Comparison of ENCODE assay signal across 11 cellular contexts in the genomic region with DNA sequence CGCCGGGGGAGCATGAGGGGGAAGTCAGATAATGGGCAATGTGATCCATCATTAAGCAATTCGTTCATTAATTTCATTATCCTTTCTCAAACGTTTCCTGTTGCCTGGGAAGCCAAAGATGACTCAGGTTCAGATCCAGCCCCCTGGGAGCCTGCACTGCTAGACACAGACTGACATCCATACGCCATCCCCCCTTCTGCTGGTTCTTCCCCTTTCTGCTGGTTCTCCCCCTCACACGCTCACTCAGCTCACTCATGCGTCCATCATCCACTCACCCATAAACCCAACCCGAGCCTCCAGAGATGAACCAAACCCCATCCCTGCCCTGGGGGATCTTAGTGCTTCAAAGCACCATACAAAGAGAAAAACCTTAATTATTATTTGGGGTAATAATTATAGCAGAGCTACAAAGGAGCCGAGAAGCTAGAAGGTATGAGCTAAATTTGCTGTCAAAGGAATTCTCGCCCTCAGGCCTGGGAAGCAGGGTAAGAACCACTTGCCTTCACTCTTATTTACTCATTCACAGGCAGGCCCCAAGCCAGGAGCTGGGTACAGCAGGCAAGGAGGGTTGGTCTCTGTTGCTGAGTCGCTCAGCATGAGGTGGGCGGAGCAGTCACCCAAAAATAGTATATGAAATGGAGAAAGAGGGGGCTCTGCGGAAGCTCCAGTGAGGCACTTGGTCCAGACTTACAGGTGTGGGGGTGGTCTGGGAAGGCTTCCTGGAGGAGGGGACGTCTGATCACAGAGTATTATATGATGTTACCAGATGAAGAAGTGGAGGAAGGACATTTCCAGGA. TPM values are rescaled to one million over a fixed set of nuclear protein-coding genes. Genes with fewer than 3 reads are reported as not detected.
DNase-seq lines count a peak whose midpoint lies in the region; ATAC-seq, FAIRE-seq and TF ChIP-seq lines count a peak whose summit lies in the region.
"Had no signal": no experiment of that assay in that cellular context is flagged by ENCODE, and none has a peak within 500 bp of the region (broad histone marks: within the 10 kb centered on the region; RNA-seq: fewer than 3 reads in every experiment).

No MANE protein-coding gene starts in this region.

- CTCF ChIA-PET in SK-N-SH (lab: Yijun Ruan, JAX): interaction anchor here (1.0 to 4.4 kb wide), 4 partner anchors 9 to 68 kb away, joined by 3 to 12 read pairs (median 3); no protein-coding TSS in a partner anchor
- CTCF ChIA-PET in HEK293T (lab: Yijun Ruan, JAX): no interaction called here

- peak overlapping the region; percentile 90 for H2AFZ ChIP-seq in SK-N-SH (ENCODE audit: low read depth)

- TF ChIP-seq EP300 in SK-N-SH (IDR thresholded peaks at IDR 0.05; ENCODE audit: borderline replicate concordance in 1 of 2, low read depth in 1 of 2, low read length in 1 of 2): no peak

- no peaks in the 10 kb centered on the region for H3F3A ChIP-seq in SK-N-SH (replicated peaks; ENCODE audit: insufficient read depth)

- H3K79me2 ChIP-seq in SK-N-SH (ENCODE audit: insufficient read depth) (no peaks in the 10 kb centered on the region), mesendoderm (ENCODE audit: control insufficient read depth, insufficient read depth, low read length) (no peaks in the 10 kb centered on the region)

- H3K27me3 ChIP-seq in SK-N-SH (ENCODE audit: insufficient read depth) (no peaks in the 10 kb centered on the region), mesendoderm (ENCODE audit: insufficient read depth, low read length, poor library complexity) (no peaks in the 10 kb centered on the region)

- H2BK15ac ChIP-seq in mesendoderm (replicated peaks; ENCODE audit: low read depth): no peak overlapping the region

- H3K9ac ChIP-seq in SK-N-SH: no peak overlapping the region
- no peak overlapping the region for H3K9ac ChIP-seq in mesendoderm (ENCODE audit: low read length)

- no peaks in the 10 kb centered on the region for H3K9me2 ChIP-seq in SK-N-SH

- FAIRE-seq in HTR-8/SVneo (lab: Jason Lieb, UNC): no peak
- FAIRE-seq: TTC549 had no signal

- H3K4ac ChIP-seq in mesendoderm (ENCODE audit: low read depth, low read length): no peak overlapping the region

- H3K4me2 ChIP-seq in SK-N-SH (peak overlapping the region; percentile 65; the same call in 1 of the 2 replicates), mesendoderm (ENCODE audit: low read length) (no peak overlapping the region)

- no peak overlapping the region for H3K18ac ChIP-seq in mesendoderm (ENCODE audit: low read length)

- no peak for TF ChIP-seq CTCF in SK-N-SH (IDR thresholded peaks at IDR 0.05)

- no peak for TF ChIP-seq RAD21 in SK-N-SH (IDR thresholded peaks at IDR 0.05; ENCODE audit: low read length)

- H4K20me1 ChIP-seq in SK-N-SH (ENCODE audit: insufficient read depth): no peaks in the 10 kb centered on the region

- H3K4me3 ChIP-seq in SK-N-SH (ENCODE audit: low read depth in 2 of 2, low read length in 1 of 2) (no peak overlapping the region), mesendoderm (ENCODE audit: low read length) (no peak overlapping the region)

- POLR2A ChIA-PET in SK-N-SH (lab: Yijun Ruan, JAX): no interaction called here
- POLR2A ChIA-PET in HEK293T (lab: Yijun Ruan, JAX): interaction anchor here (2.0 kb wide), 1 partner anchor 13 kb away, joined by 6 read pairs; the partner anchor contains the start of gene ZNF787

- H2BK5ac ChIP-seq in mesendoderm (ENCODE audit: low read length): no peak overlapping the region

- peak overlapping the region; percentile 25 for H3K56ac ChIP-seq in mesendoderm (ENCODE audit: low read length)

- H2AK5ac ChIP-seq in mesendoderm (ENCODE audit: low read length): no peak overlapping the region

- DNase-seq in EL (peak; percentile 61), SK-N-SH (no peak), mesendoderm (peak; percentile 57), HTR-8/SVneo (ENCODE audit: insufficient read length, low spot score) (no peak), HK-2 (ENCODE audit: unreplicated experiment) (no peak), HEK293T (ENCODE audit: extremely low spot score) (no peak)
- DNase-seq: NCI-H2029 treated with DMSO at 0.1 percent for 48 hours, right cardiac atrium had no signal

- H4K8ac ChIP-seq in mesendoderm (ENCODE audit: low read depth, low read length): no peak overlapping the region

- H3K4me1 ChIP-seq in SK-N-SH (ENCODE audit: control insufficient read depth in 1 of 2, insufficient read depth in 2 of 2, low read depth in 1 of 2, low read length in 1 of 2) (peaks cover 0 to 9% of the 10 kb centered on the region in 2 experiments; a peak in 2 of 4 replicates), mesendoderm (ENCODE audit: control insufficient read depth, low read depth, low read length) (no peaks in the 10 kb centered on the region)

- no peaks in the 10 kb centered on the region for H3K79me1 ChIP-seq in mesendoderm (ENCODE audit: low read length)

- no peak overlapping the region for H4K5ac ChIP-seq in mesendoderm (ENCODE audit: low read length)

- H3K9me3 ChIP-seq in SK-N-SH: no peaks in the 10 kb centered on the region

- H3K23ac ChIP-seq in mesendoderm (ENCODE audit: low read length): no peak overlapping the region

- peak; percentile 84 for ATAC-seq in HG02759 (IDR thresholded peaks at IDR 0.05; ENCODE audit: unreplicated experiment)
- ATAC-seq in GM19455 (IDR thresholded peaks at IDR 0.05; ENCODE audit: unreplicated experiment): no peak
- ATAC-seq: right cardiac atrium had no signal

- H3K27ac ChIP-seq in SK-N-SH (ENCODE audit: low read depth in 2 of 2, low read length in 1 of 2) (peak overlapping the region in 1 of 2 experiments; percentile 52; a peak in 1 of 4 replicates), mesendoderm (ENCODE audit: low read depth, low read length) (no peak overlapping the region)

- WGBS in SK-N-SH (ENCODE audit: low lambda C conversion rate): 45% methylated on average over 14 of the region's 14 CpGs
- WGBS in mesendoderm (ENCODE audit: extremely low coverage, insufficient coverage, low lambda C conversion rate): no CpG with 5 or more reads among the region's 14 CpGs

- H3K36me3 ChIP-seq in SK-N-SH (replicated peaks in 1 of 2; ENCODE audit: control insufficient read depth in 1 of 2, insufficient read depth in 2 of 2, low read length in 1 of 2) (no peaks in the 10 kb centered on the region), mesendoderm (ENCODE audit: control insufficient read depth, insufficient read depth, low read length) (no peaks in the 10 kb centered on the region)

- no peak overlapping the region for H2BK120ac ChIP-seq in mesendoderm (ENCODE audit: low read depth, low read length)

TF ChIP-seq in SK-N-SH, 30 proteins besides CTCF, POLR2A, EP300 and RAD21 (continues in another document):
- TF ChIP-seq TAF1 (IDR thresholded peaks at IDR 0.05; ENCODE audit: borderline replicate concordance, low read depth, low read length) (no peak), GATA2 (CRISPR knock-in tag; IDR thresholded peaks at IDR 0.05) (no peak), PBX3 (IDR thresholded peaks at IDR 0.05) (no peak), SIN3A (IDR thresholded peaks at IDR 0.05; ENCODE audit: borderline replicate concordance, low read depth, low read length) (no peak), MXI1 (IDR thresholded peaks at IDR 0.05; ENCODE audit: low read depth, low read length) (no peak), CHD2 (IDR thresholded peaks at IDR 0.05; ENCODE audit: low read length, partially characterized antibody) (no peak), GABPA (IDR thresholded peaks at IDR 0.05; ENCODE audit: low read depth) (no peak), TCF12 (IDR thresholded peaks at IDR 0.05) (no peak)

TF ChIP-seq in HEK293T, 16 proteins besides CTCF, POLR2A, EP300 and RAD21:
- TF ChIP-seq ARNT (IDR thresholded peaks at IDR 0.05) (no peak), TARDBP (IDR thresholded peaks at IDR 0.05) (no peak), BHLHE40 (IDR thresholded peaks at IDR 0.05; ENCODE audit: borderline replicate concordance) (no peak), FOXA1 (IDR thresholded peaks at IDR 0.05) (no peak), ZNF384 (IDR thresholded peaks at IDR 0.05) (no peak)

RNA-seq across cellular contexts. Expression of gene ZNF444, which starts 7.0 kb away (rescaled TPM):
- 21.8 and 23.2 TPM in 2 replicates for polyA plus RNA-seq in SK-N-SH (2012; rRNA removed)
- 9.6 and 13.9 TPM in 2 replicates for polyA plus RNA-seq in SK-N-SH (2012; cell fraction: cytosol; rRNA removed)
- polyA plus RNA-seq in SK-N-SH (2012; cell fraction: nucleus; rRNA removed): 68.1 and 90.5 TPM in 2 replicates
- 19.9 TPM for polyA plus RNA-seq in mesendoderm (2013, experiment 1 of 2)
- 20.3 TPM for polyA plus RNA-seq in mesendoderm (2013, experiment 2 of 2)

RNA-seq across cellular contexts. Expression of gene ZNF787, which starts 13.0 kb away (rescaled TPM):
- 14.3 and 16.0 TPM in 2 replicates for polyA plus RNA-seq in SK-N-SH (2012; rRNA removed)
- 5.9 and 10.5 TPM in 2 replicates for polyA plus RNA-seq in SK-N-SH (2012; cell fraction: cytosol; rRNA removed)
- polyA plus RNA-seq in SK-N-SH (2012; cell fraction: nucleus; rRNA removed): 23.9 and 26.9 TPM in 2 replicates
- 50.7 TPM for polyA plus RNA-seq in mesendoderm (2013, experiment 1 of 2)
- polyA plus RNA-seq in mesendoderm (2013, experiment 2 of 2): 51.3 TPM

RNA-seq across cellular contexts. Expression of gene GALP, which starts 41.8 kb away (rescaled TPM):
- not detected in 2 replicates for polyA plus RNA-seq in SK-N-SH (2012; rRNA removed)
- polyA plus RNA-seq in SK-N-SH (2012; cell fraction: cytosol; rRNA removed): not detected in 2 replicates
- not detected in 2 replicates for polyA plus RNA-seq in SK-N-SH (2012; cell fraction: nucleus; rRNA removed)
- polyA plus RNA-seq in mesendoderm (2013, experiment 1 of 2): not detected
- polyA plus RNA-seq in mesendoderm (2013, experiment 2 of 2): not detected
- polyA plus RNA-seq: right cardiac atrium had no signal

Comparison
In these comparisons a context has a peak if more than half of its experiments do, and no peak if none do; other contexts are left out.
1. DNase-seq: peak in EL (single experiment) and mesendoderm (single experiment); none in SK-N-SH (single experiment), HTR-8/SVneo (single experiment), HK-2 (single experiment) and HEK293T (single experiment).